11 cellular contexts compared by ENCODE assay signal in the genomic region with DNA sequence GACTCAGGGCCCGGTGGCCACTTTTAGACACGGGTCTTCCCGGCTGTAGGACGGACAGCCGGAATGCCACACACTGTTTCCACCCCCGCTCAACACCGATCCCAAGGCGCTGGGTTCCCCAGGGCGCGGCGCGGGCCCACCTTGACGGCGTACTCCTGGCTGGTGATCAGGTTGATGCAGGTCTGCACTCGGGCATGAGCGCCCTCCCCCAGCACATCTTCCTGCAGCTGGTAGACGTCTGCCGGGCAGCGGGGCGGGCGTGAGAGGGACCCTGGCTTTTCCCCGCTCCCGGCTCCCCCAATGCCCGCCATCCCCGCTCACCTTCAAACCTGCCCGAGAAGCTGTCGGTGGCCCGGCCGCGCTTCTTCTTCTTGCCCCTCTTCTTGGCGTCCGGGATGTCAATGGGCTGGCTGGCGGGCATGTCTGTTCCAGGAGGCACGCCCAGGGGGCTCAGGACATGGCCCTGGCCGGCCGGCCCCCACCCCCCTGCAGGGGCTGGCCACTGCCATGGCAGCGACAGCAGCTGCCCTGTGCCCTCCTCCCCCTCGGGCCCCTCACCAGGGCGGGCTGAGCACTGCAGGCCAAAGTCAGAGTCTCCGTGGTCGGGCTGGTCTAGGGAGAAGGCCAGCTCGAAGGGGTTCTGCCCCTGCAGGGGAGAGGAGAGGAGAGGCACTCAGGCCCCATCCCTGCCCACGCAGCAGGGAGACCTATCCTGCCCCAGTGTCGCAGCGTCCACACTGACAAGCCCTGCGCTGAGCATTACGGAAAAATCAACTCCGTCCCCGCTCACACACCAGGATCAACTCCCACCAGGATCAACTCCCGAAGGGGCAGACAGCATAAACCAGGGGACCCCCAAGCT. TPM values are rescaled to one million over a fixed set of nuclear protein-coding genes. Genes with fewer than 3 reads are reported as not detected.
DNase-seq lines count a peak whose midpoint lies in the region; ATAC-seq and TF ChIP-seq lines count a peak whose summit lies in the region.
"Had no signal": no experiment of that assay in that cellular context is flagged by ENCODE, and none has a peak within 500 bp of the region (broad histone marks: within the 10 kb centered on the region; RNA-seq: fewer than 3 reads in every experiment).

No MANE protein-coding gene starts in this region.

- H3K27ac ChIP-seq in layer of hippocampus (ENCODE audit: low read depth, low read length) (peak overlapping the region; percentile 5), suprapubic skin (peak overlapping the region; percentile 66)

- DNase-seq in activated T-helper 1 cell treated with anti-CD3 and anti-CD28 coated beads, Interleukin-12 subunit alpha, Interleukin-12 subunit beta, Interleukin-2, Interleukin-4 antibody, amounts not matched to agents 30 ng/mL and 10 ng/mL and 1 ng/mL, durations not matched to agents 14 hours and 24 hours and 36 hours (ENCODE audit: low spot score): no peak
- DNase-seq in suprapubic skin (ENCODE audit: low spot score in 2 of 2): peak in 1 of 2 donors; percentile 80
- DNase-seq in glutamatergic neuron: no peak
- DNase-seq in cerebellum (ENCODE audit: low spot score): no peak
- DNase-seq in NOMO-1 treated with dmso at 0.1 percent for 144 hours (lab: John Stamatoyannopoulos, UW; ENCODE audit: unreplicated experiment): no peak
- DNase-seq: DMS53, NCI-H510A treated with DMSO at 0.1 percent for 48 hours had no signal

- TF ChIP-seq EP300 in suprapubic skin (IDR thresholded peaks at IDR 0.05): no peak

- H3K4me3 ChIP-seq in suprapubic skin: peak overlapping the region; percentile 13

- H3K4me1 ChIP-seq in suprapubic skin: peaks cover 85% of the 10 kb centered on the region

- no peaks in the 10 kb centered on the region for H3K9me3 ChIP-seq in suprapubic skin

- H3K27me3 Mint-ChIP-seq in activated T-helper 1 cell treated with anti-CD3 and anti-CD28 coated beads, Interleukin-12 subunit alpha, Interleukin-12 subunit beta, Interleukin-2, Interleukin-4 antibody, amounts not matched to agents 30 ng/mL and 10 ng/mL and 1 ng/mL, durations not matched to agents 14 hours and 24 hours and 36 hours (ENCODE audit: insufficient read depth): no peaks in the 10 kb centered on the region
- peaks cover 3% of the 10 kb centered on the region for H3K27me3 Mint-ChIP-seq in glutamatergic neuron (ENCODE audit: unreplicated experiment)

- intact Hi-C loops in activated T-helper 1 cell treated with anti-CD3 and anti-CD28 coated beads, Interleukin-12 subunit alpha, Interleukin-12 subunit beta, Interleukin-2, Interleukin-4 antibody, amounts not matched to agents 30 ng/mL and 10 ng/mL and 1 ng/mL, durations not matched to agents 14 hours and 24 hours and 36 hours (cut with micrococcal nuclease): no loop called here

- in situ Hi-C loops in GM18951 (cut with MboI; ENCODE audit: low sequenced_read_pairs, unreplicated experiment): no loop called here

- H3K27ac Mint-ChIP-seq in activated T-helper 1 cell treated with anti-CD3 and anti-CD28 coated beads, Interleukin-12 subunit alpha, Interleukin-12 subunit beta, Interleukin-2, Interleukin-4 antibody, amounts not matched to agents 30 ng/mL and 10 ng/mL and 1 ng/mL, durations not matched to agents 14 hours and 24 hours and 36 hours: no peak overlapping the region
- no peak overlapping the region for H3K27ac Mint-ChIP-seq in glutamatergic neuron (ENCODE audit: unreplicated experiment)
- H3K27ac Mint-ChIP-seq: nephron had no signal

- TF ChIP-seq CTCF in suprapubic skin (IDR thresholded peaks at IDR 0.05) (no peak), glutamatergic neuron (IDR thresholded peaks at IDR 0.05; ENCODE audit: partially characterized antibody, unreplicated experiment) (no peak)

- peaks cover 39% of the 10 kb centered on the region for H3K36me3 ChIP-seq in suprapubic skin

- H3K27me3 ChIP-seq in layer of hippocampus (ENCODE audit: control insufficient read depth, insufficient read depth, low read length) (no peaks in the 10 kb centered on the region), suprapubic skin (no peaks in the 10 kb centered on the region)

- peaks cover 10% of the 10 kb centered on the region for H3K4me1 Mint-ChIP-seq in activated T-helper 1 cell treated with anti-CD3 and anti-CD28 coated beads, Interleukin-12 subunit alpha, Interleukin-12 subunit beta, Interleukin-2, Interleukin-4 antibody, amounts not matched to agents 30 ng/mL and 10 ng/mL and 1 ng/mL, durations not matched to agents 14 hours and 24 hours and 36 hours (ENCODE audit: low read depth)
- H3K4me1 Mint-ChIP-seq in glutamatergic neuron (ENCODE audit: low read depth, unreplicated experiment): peaks cover 3% of the 10 kb centered on the region

- peak overlapping the region; percentile 37 for H3K4me3 Mint-ChIP-seq in activated T-helper 1 cell treated with anti-CD3 and anti-CD28 coated beads, Interleukin-12 subunit alpha, Interleukin-12 subunit beta, Interleukin-2, Interleukin-4 antibody, amounts not matched to agents 30 ng/mL and 10 ng/mL and 1 ng/mL, durations not matched to agents 14 hours and 24 hours and 36 hours
- no peak overlapping the region for H3K4me3 Mint-ChIP-seq in glutamatergic neuron (ENCODE audit: unreplicated experiment)
- H3K4me3 Mint-ChIP-seq: nephron had no signal

- no peak for ATAC-seq in HG03097 (IDR thresholded peaks at IDR 0.05; ENCODE audit: low FRiP score, unreplicated experiment)

- peaks cover 1% of the 10 kb centered on the region for H3K36me3 Mint-ChIP-seq in activated T-helper 1 cell treated with anti-CD3 and anti-CD28 coated beads, Interleukin-12 subunit alpha, Interleukin-12 subunit beta, Interleukin-2, Interleukin-4 antibody, amounts not matched to agents 30 ng/mL and 10 ng/mL and 1 ng/mL, durations not matched to agents 14 hours and 24 hours and 36 hours (ENCODE audit: low read depth)
- no peaks in the 10 kb centered on the region for H3K36me3 Mint-ChIP-seq in glutamatergic neuron (ENCODE audit: unreplicated experiment)

- TF ChIP-seq POLR2A in GM18951 (IDR thresholded peaks at IDR 0.05; ENCODE audit: extremely low read depth, insufficient read depth, insufficient read length) (peak; percentile 42), suprapubic skin (IDR thresholded peaks at IDR 0.05) (peak in 1 of 2 donors; percentile 11)

- WGBS in suprapubic skin: 80% methylated on average over 35 of the region's 50 CpGs

- no peaks in the 10 kb centered on the region for H3K9me3 Mint-ChIP-seq in activated T-helper 1 cell treated with anti-CD3 and anti-CD28 coated beads, Interleukin-12 subunit alpha, Interleukin-12 subunit beta, Interleukin-2, Interleukin-4 antibody, amounts not matched to agents 30 ng/mL and 10 ng/mL and 1 ng/mL, durations not matched to agents 14 hours and 24 hours and 36 hours
- H3K9me3 Mint-ChIP-seq in glutamatergic neuron (ENCODE audit: unreplicated experiment): peaks cover 2% of the 10 kb centered on the region
- H3K9me3 Mint-ChIP-seq: nephron had no signal

RNA-seq across cellular contexts. Expression of a gene that starts 4.8 kb away (rescaled TPM):
- total RNA-seq in activated T-helper 1 cell treated with anti-CD3 and anti-CD28 coated beads, Interleukin-12 subunit alpha, Interleukin-12 subunit beta, Interleukin-2, Interleukin-4 antibody, amounts not matched to agents 30 ng/mL and 10 ng/mL and 1 ng/mL, durations not matched to agents 14 hours and 24 hours and 36 hours: 150 and 166 TPM in 2 replicates
- total RNA-seq in suprapubic skin: 100 to 1,000 TPM; 209 to 249 (median 219) TPM
- total RNA-seq in glutamatergic neuron (ENCODE audit: unreplicated experiment): 149 TPM
- total RNA-seq in cerebellum: 19.7 TPM

RNA-seq across cellular contexts. Expression of a gene that starts 30.8 kb away (rescaled TPM):
- total RNA-seq in activated T-helper 1 cell treated with anti-CD3 and anti-CD28 coated beads, Interleukin-12 subunit alpha, Interleukin-12 subunit beta, Interleukin-2, Interleukin-4 antibody, amounts not matched to agents 30 ng/mL and 10 ng/mL and 1 ng/mL, durations not matched to agents 14 hours and 24 hours and 36 hours: 27.5 and 27.7 TPM in 2 replicates
- total RNA-seq in suprapubic skin (100 to 1,000 TPM in 1 of 4 donors, 10 to 100 TPM in 3; 83.0 to 101 (median 90.3) TPM), glutamatergic neuron (ENCODE audit: unreplicated experiment) (70.4 TPM), cerebellum (48.9 TPM)

RNA-seq across cellular contexts. Expression of a gene that starts 49.8 kb away (rescaled TPM):
- total RNA-seq in activated T-helper 1 cell treated with anti-CD3 and anti-CD28 coated beads, Interleukin-12 subunit alpha, Interleukin-12 subunit beta, Interleukin-2, Interleukin-4 antibody, amounts not matched to agents 30 ng/mL and 10 ng/mL and 1 ng/mL, durations not matched to agents 14 hours and 24 hours and 36 hours: 161 and 167 TPM in 2 replicates
- total RNA-seq in suprapubic skin (10 to 100 TPM; 23.7 to 29.4 (median 28.1) TPM), glutamatergic neuron (ENCODE audit: unreplicated experiment) (66.0 TPM), cerebellum (14.8 TPM)

RNA-seq across cellular contexts. Expression of a gene that starts 50.4 kb away (rescaled TPM):
- total RNA-seq in activated T-helper 1 cell treated with anti-CD3 and anti-CD28 coated beads, Interleukin-12 subunit alpha, Interleukin-12 subunit beta, Interleukin-2, Interleukin-4 antibody, amounts not matched to agents 30 ng/mL and 10 ng/mL and 1 ng/mL, durations not matched to agents 14 hours and 24 hours and 36 hours: 6.7 and 7.1 TPM in 2 replicates
- total RNA-seq in suprapubic skin: 1 to 10 TPM; 2.1 to 8.1 (median 6.4) TPM
- total RNA-seq in glutamatergic neuron (ENCODE audit: unreplicated experiment): 10.6 TPM
- 4.4 TPM for total RNA-seq in cerebellum
